27 cellular contexts compared by ENCODE assay signal in genomic region chr2:237917696-237918374, GRCh38.
"Had no signal": no experiment of that assay in that cellular context is flagged by ENCODE, and none has a peak within 500 bp of the region (broad histone marks: within the 10 kb centered on the region; RNA-seq: fewer than 3 reads in every experiment).

No MANE protein-coding gene starts in this region.

- H3K27ac Mint-ChIP-seq: activated B cell treated with CpG ODN at 0.5 μM for 24 hours; activated CD4-positive, alpha-beta T cell treated with anti-CD3 and anti-CD28 coated beads, Interleukin-2, amount 10 ng/mL, durations not matched to agents 24 days and 14 days; activated CD8-positive, alpha-beta memory T cell treated with anti-CD3 and anti-CD28 coated beads, Interleukin-2, amount 10 ng/mL, durations not matched to agents 7 days and 5 days; activated naive CD4-positive, alpha-beta T cell treated with anti-CD3 and anti-CD28 coated beads for 36 hours; activated naive CD8-positive, alpha-beta T cell treated with anti-CD3 and anti-CD28 coated beads for 36 hours; T-helper 1 cell treated with Interleukin-12 subunit alpha and Interleukin-12 subunit beta and Interleukin-4 antibody, amounts not matched to agents 30 μg/mL and 1 μg/mL, for 36 hours had no signal

- ATAC-seq: activated CD8-positive, alpha-beta memory T cell treated with anti-CD3 and anti-CD28 coated beads, Interleukin-2, amount 10 ng/mL, durations not matched to agents 7 days and 5 days; activated T-cell treated with anti-CD3 and anti-CD28 coated beads, Interleukin-2, amount 50 U/mL, for 4 hours; Panc1; Right ventricle myocardium inferior had no signal

- DNase-seq: activated B cell treated with CpG ODN at 0.5 μM for 24 hours; activated CD4-positive, alpha-beta T cell treated with anti-CD3 and anti-CD28 coated beads for 1 hour; activated CD4-positive, alpha-beta T cell treated with anti-CD3 and anti-CD28 coated beads, Interleukin-2, amount 10 ng/mL, durations not matched to agents 24 days and 14 days; activated CD4-positive, alpha-beta T cell treated with anti-CD3 and anti-CD28 coated beads, Interleukin-2, amount 50 U/mL, for 48 hours; activated CD8-positive, alpha-beta memory T cell treated with anti-CD3 and anti-CD28 coated beads, Interleukin-2, amount 10 ng/mL, durations not matched to agents 7 days and 5 days; activated naive CD4-positive, alpha-beta T cell treated with anti-CD3 and anti-CD28 coated beads for 36 hours; activated naive CD8-positive, alpha-beta T cell treated with anti-CD3 and anti-CD28 coated beads for 36 hours; activated T-cell treated with anti-CD3 and anti-CD28 coated beads, Interleukin-2, amount 50 U/mL, for 4 hours; Karpas-422; MM.1S; NCI-H1105; NCI-H1436 treated with DMSO at 0.1 percent for 48 hours; NCI-H187; NCI-H2081; NCI-H446 treated with DMSO at 0.1 percent for 48 hours; NCI-H526; NCI-H774; NK-92 treated with Interleukin-12 subunit alpha and Interleukin-12 subunit beta, amount 100 ng/mL, for 24 hours; OCI-M1; RPMI8226; T-helper 9 cell had no signal

- H3K4me1 Mint-ChIP-seq: activated CD8-positive, alpha-beta memory T cell treated with anti-CD3 and anti-CD28 coated beads, Interleukin-2, amount 10 ng/mL, durations not matched to agents 7 days and 5 days had no signal

- H3K4me3 ChIP-seq: adrenal gland, breast epithelium, SK-N-MC had no signal

- H3K27me3 Mint-ChIP-seq: activated B cell treated with CpG ODN at 0.5 μM for 24 hours; activated CD4-positive, alpha-beta T cell treated with anti-CD3 and anti-CD28 coated beads, Interleukin-2, amount 10 ng/mL, durations not matched to agents 24 days and 14 days; activated CD8-positive, alpha-beta memory T cell treated with anti-CD3 and anti-CD28 coated beads, Interleukin-2, amount 10 ng/mL, durations not matched to agents 7 days and 5 days; activated naive CD8-positive, alpha-beta T cell treated with anti-CD3 and anti-CD28 coated beads for 36 hours had no signal

- H3K36me3 ChIP-seq: adrenal gland, breast epithelium had no signal

- H3K36me3 Mint-ChIP-seq: activated CD8-positive, alpha-beta memory T cell treated with anti-CD3 and anti-CD28 coated beads, Interleukin-2, amount 10 ng/mL, durations not matched to agents 7 days and 5 days; activated naive CD8-positive, alpha-beta T cell treated with anti-CD3 and anti-CD28 coated beads for 36 hours had no signal

- H3K4me1 ChIP-seq: breast epithelium had no signal

- H3K27me3 ChIP-seq: adrenal gland, breast epithelium had no signal

- H3K9me3 Mint-ChIP-seq: activated B cell treated with CpG ODN at 0.5 μM for 24 hours; activated CD4-positive, alpha-beta T cell treated with anti-CD3 and anti-CD28 coated beads, Interleukin-2, amount 10 ng/mL, durations not matched to agents 24 days and 14 days; activated naive CD4-positive, alpha-beta T cell treated with anti-CD3 and anti-CD28 coated beads for 36 hours; activated naive CD8-positive, alpha-beta T cell treated with anti-CD3 and anti-CD28 coated beads for 36 hours; activated T-cell treated with anti-CD3 and anti-CD28 coated beads, Interleukin-2, amount 50 U/mL, for 4 hours; T-helper 1 cell treated with Interleukin-12 subunit alpha and Interleukin-12 subunit beta and Interleukin-4 antibody, amounts not matched to agents 30 μg/mL and 1 μg/mL, for 36 hours had no signal

- H3K27ac ChIP-seq: adrenal gland, breast epithelium, SK-N-MC had no signal

- H3K9me3 ChIP-seq: adrenal gland, breast epithelium had no signal

- H3K4me3 Mint-ChIP-seq: activated B cell treated with CpG ODN at 0.5 μM for 24 hours; activated CD4-positive, alpha-beta T cell treated with anti-CD3 and anti-CD28 coated beads, Interleukin-2, amount 10 ng/mL, durations not matched to agents 24 days and 14 days; activated CD8-positive, alpha-beta memory T cell treated with anti-CD3 and anti-CD28 coated beads, Interleukin-2, amount 10 ng/mL, durations not matched to agents 7 days and 5 days; activated naive CD4-positive, alpha-beta T cell treated with anti-CD3 and anti-CD28 coated beads for 36 hours; activated naive CD8-positive, alpha-beta T cell treated with anti-CD3 and anti-CD28 coated beads for 36 hours; activated T-cell treated with anti-CD3 and anti-CD28 coated beads, Interleukin-2, amount 50 U/mL, for 4 hours; T-helper 1 cell treated with Interleukin-12 subunit alpha and Interleukin-12 subunit beta and Interleukin-4 antibody, amounts not matched to agents 30 μg/mL and 1 μg/mL, for 36 hours had no signal
